ENCODE assay signal across 20 cellular contexts in the genomic region with DNA sequence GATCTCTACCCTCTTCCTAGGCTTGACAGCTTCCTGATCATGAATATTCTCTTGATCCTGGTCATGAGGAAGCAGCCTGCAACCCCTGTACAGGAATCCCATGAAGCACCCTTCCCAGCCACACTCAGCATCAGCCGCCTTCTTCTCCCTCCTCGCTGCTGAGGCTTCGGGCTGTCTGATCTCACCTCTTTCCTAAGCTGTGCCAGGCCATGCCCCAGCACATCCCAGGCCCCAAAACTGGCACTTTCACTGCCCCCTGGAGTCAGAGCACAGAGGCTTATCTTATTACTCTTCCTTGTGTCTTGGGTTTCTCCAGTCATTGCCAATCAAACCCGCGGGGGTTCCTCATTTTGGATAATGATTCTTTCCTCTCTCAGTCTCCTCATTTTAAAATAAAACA.
DNase-seq lines count a peak whose midpoint lies in the region; ATAC-seq and TF ChIP-seq lines count a peak whose summit lies in the region.
"Had no signal": no experiment of that assay in that cellular context is flagged by ENCODE, and none has a peak within 500 bp of the region (broad histone marks: within the 10 kb centered on the region; RNA-seq: fewer than 3 reads in every experiment).

No MANE protein-coding gene starts in this region.

- POLR2A ChIA-PET in WTC11 (lab: Charles Lee) = no interaction called here
- POLR2A ChIA-PET in CD4-positive, alpha-beta memory T cell (lab: Charles Lee; ENCODE audit: partially characterized antibody) = no interaction called here

- DNase-seq in H7 (peak; percentile 19), WTC11 (ENCODE audit: low spot score) (no peak), mesendoderm (peak; percentile 20), dorsolateral prefrontal cortex (no peak), retina (no peak)
- DNase-seq in CD4-positive, alpha-beta memory T cell = no peak
- DNase-seq: 8988T; ACHN; AML-193; BE2C; Calu3; CD4-positive, alpha-beta T cell; COR-L47; DMS153; DND-41; GOT3 had no signal

- peaks cover 16% of the 10 kb centered on the region for H3K4me1 Mint-ChIP-seq in WTC11
- no peaks in the 10 kb centered on the region for H3K4me1 Mint-ChIP-seq in CD4-positive, alpha-beta memory T cell
- H3K4me1 Mint-ChIP-seq: CD14-positive monocyte had no signal

- no peak overlapping the region for H3K18ac ChIP-seq in mesendoderm (ENCODE audit: low read length)

- H4K5ac ChIP-seq in mesendoderm (ENCODE audit: low read length) = no peak overlapping the region

- H3K23ac ChIP-seq in mesendoderm (ENCODE audit: low read length) = no peak overlapping the region

- H3K9me3 ChIP-seq in CD4-positive, alpha-beta memory T cell (ENCODE audit: control insufficient read depth in 1 of 2, low read length in 2 of 2) = no peaks in the 10 kb centered on the region
- H3K9me3 ChIP-seq: A549; BE2C; BLaER1 treated with 17β-estradiol and CSF1 and Interleukin-3, amounts not matched to agents 10 nM and 100 nM; HAP-1 had no signal

- H2BK15ac ChIP-seq in mesendoderm (replicated peaks; ENCODE audit: low read depth) = no peak overlapping the region

- H3K36me3 ChIP-seq in H7 (replicated peaks; ENCODE audit: control insufficient read depth, insufficient read depth, low read length) (no peaks in the 10 kb centered on the region), mesendoderm (ENCODE audit: control insufficient read depth, insufficient read depth, low read length) (no peaks in the 10 kb centered on the region)
- H3K36me3 ChIP-seq in CD4-positive, alpha-beta memory T cell (ENCODE audit: insufficient read depth, low read length) = no peaks in the 10 kb centered on the region
- H3K36me3 ChIP-seq: BE2C; BLaER1 treated with 17β-estradiol and CSF1 and Interleukin-3, amounts not matched to agents 10 nM and 100 nM; HAP-1 had no signal

- H2BK5ac ChIP-seq in mesendoderm (ENCODE audit: low read length) = no peak overlapping the region

- no peak overlapping the region for H3K4me3 Mint-ChIP-seq in WTC11
- no peak overlapping the region for H3K4me3 Mint-ChIP-seq in CD4-positive, alpha-beta memory T cell
- H3K4me3 Mint-ChIP-seq: CD14-positive monocyte; CD4-positive, alpha-beta T cell had no signal

- no peaks in the 10 kb centered on the region for H3K9me3 Mint-ChIP-seq in WTC11
- peaks cover 0 to 6% (median 4%) of the 10 kb centered on the region in 8 donors for H3K9me3 Mint-ChIP-seq in CD4-positive, alpha-beta memory T cell
- H3K9me3 Mint-ChIP-seq: CD4-positive, alpha-beta T cell had no signal

- H3K4me1 ChIP-seq in mesendoderm (ENCODE audit: control insufficient read depth, low read depth, low read length) = peaks cover 2% of the 10 kb centered on the region
- H3K4me1 ChIP-seq in CD4-positive, alpha-beta memory T cell (ENCODE audit: insufficient read depth, low read length) = no peaks in the 10 kb centered on the region
- H3K4me1 ChIP-seq: A549; BE2C; BLaER1 treated with 17β-estradiol and CSF1 and Interleukin-3, amounts not matched to agents 10 nM and 100 nM; HAP-1 had no signal

- H2AK5ac ChIP-seq in mesendoderm (ENCODE audit: low read length) = no peak overlapping the region

- no peak overlapping the region for H3K56ac ChIP-seq in mesendoderm (ENCODE audit: low read length)

- no peaks in the 10 kb centered on the region for H3K79me2 ChIP-seq in mesendoderm (ENCODE audit: control insufficient read depth, insufficient read depth, low read length)

- H2BK120ac ChIP-seq in mesendoderm (ENCODE audit: low read depth, low read length) = no peak overlapping the region

- peak; percentile 77 for ATAC-seq in WTC11
- ATAC-seq: A549 had no signal

- TF ChIP-seq CTCF in WTC11 (IDR thresholded peaks at IDR 0.05) (no peak), dorsolateral prefrontal cortex (IDR thresholded peaks at IDR 0.05 in 54 of 56, conservative IDR thresholded peaks at IDR 0.05 in 2 of 56; ENCODE audit: low read depth in 1 of 56, partially characterized antibody in 56 of 56) (no peak)

- H4K8ac ChIP-seq in mesendoderm (ENCODE audit: low read depth, low read length) = no peak overlapping the region

- intact Hi-C loops in CD4-positive, alpha-beta memory T cell (cut with micrococcal nuclease) = no loop called here
- intact Hi-C loops in dorsolateral prefrontal cortex (cut with DNase I) = no loop called here

- CTCF ChIA-PET in WTC11 (lab: Charles Lee) = interaction anchor here (1.8 kb wide), 1 partner anchor 106 kb away, joined by 8 read pairs; no protein-coding TSS in a partner anchor
- CTCF ChIA-PET in CD4-positive, alpha-beta memory T cell (lab: Charles Lee; ENCODE audit: partially characterized antibody) = no interaction called here

- H3K27ac ChIP-seq in mesendoderm (ENCODE audit: low read depth, low read length) (no peak overlapping the region), dorsolateral prefrontal cortex (no peak overlapping the region)
- H3K27ac ChIP-seq in CD4-positive, alpha-beta memory T cell (ENCODE audit: low read depth, low read length) = no peak overlapping the region
- H3K27ac ChIP-seq: A549; BLaER1 treated with 17β-estradiol and CSF1 and Interleukin-3, amounts not matched to agents 10 nM and 100 nM had no signal

- no peak overlapping the region for H3K9ac ChIP-seq in mesendoderm (ENCODE audit: low read length)
- H3K9ac ChIP-seq: BLaER1 treated with 17β-estradiol and CSF1 and Interleukin-3, amounts not matched to agents 10 nM and 100 nM had no signal

- no peak overlapping the region for H3K4me3 ChIP-seq in H7 (ENCODE audit: insufficient read depth, low read depth, low read length)
- no peak overlapping the region for H3K4me3 ChIP-seq in mesendoderm (ENCODE audit: low read length)
- H3K4me3 ChIP-seq in CD4-positive, alpha-beta memory T cell (ENCODE audit: low read length in 2 of 2) = no peak overlapping the region
- no peak overlapping the region for H3K4me3 ChIP-seq in dorsolateral prefrontal cortex
- H3K4me3 ChIP-seq: A549; BLaER1 treated with 17β-estradiol and CSF1 and Interleukin-3, amounts not matched to agents 10 nM and 100 nM; HAP-1 had no signal

- WGBS in mesendoderm (ENCODE audit: extremely low coverage, insufficient coverage, low lambda C conversion rate) = no CpG with 5 or more reads among the region's 5 CpGs

- H3K4ac ChIP-seq in mesendoderm (ENCODE audit: low read depth, low read length) = no peak overlapping the region

- no peaks in the 10 kb centered on the region for H3K27me3 Mint-ChIP-seq in WTC11 (ENCODE audit: low read depth)
- H3K27me3 Mint-ChIP-seq in CD4-positive, alpha-beta memory T cell = no peaks in the 10 kb centered on the region
- H3K27me3 Mint-ChIP-seq: CD4-positive, alpha-beta T cell had no signal

- H3K36me3 Mint-ChIP-seq in WTC11 = no peaks in the 10 kb centered on the region
- H3K36me3 Mint-ChIP-seq in CD4-positive, alpha-beta memory T cell = no peaks in the 10 kb centered on the region
- H3K36me3 Mint-ChIP-seq: CD14-positive monocyte had no signal

- H3K79me1 ChIP-seq in mesendoderm (ENCODE audit: low read length) = no peaks in the 10 kb centered on the region

- no peak overlapping the region for H3K4me2 ChIP-seq in mesendoderm (ENCODE audit: low read length)
- H3K4me2 ChIP-seq: A549; BLaER1 treated with 17β-estradiol and CSF1 and Interleukin-3, amounts not matched to agents 10 nM and 100 nM had no signal

- H3K27ac Mint-ChIP-seq in WTC11 = no peak overlapping the region
- H3K27ac Mint-ChIP-seq in CD4-positive, alpha-beta memory T cell = no peak overlapping the region
- H3K27ac Mint-ChIP-seq: CD14-positive monocyte; CD4-positive, alpha-beta T cell had no signal

- H3K27me3 ChIP-seq in H7 (ENCODE audit: control insufficient read depth, insufficient read depth, low read length) (no peaks in the 10 kb centered on the region), mesendoderm (ENCODE audit: insufficient read depth, low read length, poor library complexity) (no peaks in the 10 kb centered on the region), dorsolateral prefrontal cortex (no peaks in the 10 kb centered on the region)
- H3K27me3 ChIP-seq in CD4-positive, alpha-beta memory T cell (ENCODE audit: insufficient read depth, low read length) = no peaks in the 10 kb centered on the region
- H3K27me3 ChIP-seq: BE2C; BLaER1 treated with 17β-estradiol and CSF1 and Interleukin-3, amounts not matched to agents 10 nM and 100 nM had no signal

TF ChIP-seq in WTC11, 78 proteins besides CTCF, POLR2A, EP300 and RAD21 (continues in another document):
- TF ChIP-seq, protein P1, sequence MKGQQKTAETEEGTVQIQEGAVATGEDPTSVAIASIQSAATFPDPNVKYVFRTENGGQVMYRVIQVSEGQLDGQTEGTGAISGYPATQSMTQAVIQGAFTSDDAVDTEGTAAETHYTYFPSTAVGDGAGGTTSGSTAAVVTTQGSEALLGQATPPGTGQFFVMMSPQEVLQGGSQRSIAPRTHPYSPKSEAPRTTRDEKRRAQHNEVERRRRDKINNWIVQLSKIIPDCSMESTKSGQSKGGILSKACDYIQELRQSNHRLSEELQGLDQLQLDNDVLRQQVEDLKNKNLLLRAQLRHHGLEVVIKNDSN (CRISPR knock-in tag; IDR thresholded peaks at IDR 0.05) = no peak
- TF ChIP-seq, protein P2, sequence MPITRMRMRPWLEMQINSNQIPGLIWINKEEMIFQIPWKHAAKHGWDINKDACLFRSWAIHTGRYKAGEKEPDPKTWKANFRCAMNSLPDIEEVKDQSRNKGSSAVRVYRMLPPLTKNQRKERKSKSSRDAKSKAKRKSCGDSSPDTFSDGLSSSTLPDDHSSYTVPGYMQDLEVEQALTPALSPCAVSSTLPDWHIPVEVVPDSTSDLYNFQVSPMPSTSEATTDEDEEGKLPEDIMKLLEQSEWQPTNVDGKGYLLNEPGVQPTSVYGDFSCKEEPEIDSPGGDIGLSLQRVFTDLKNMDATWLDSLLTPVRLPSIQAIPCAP (CRISPR knock-in tag; IDR thresholded peaks at IDR 0.05) = no peak
- no peak for TF ChIP-seq EMX1 (CRISPR knock-in tag; IDR thresholded peaks at IDR 0.05)
- TF ChIP-seq GABPB1 (CRISPR knock-in tag; IDR thresholded peaks at IDR 0.05) = no peak
- TF ChIP-seq ESRRA (CRISPR knock-in tag; IDR thresholded peaks at IDR 0.05; ENCODE audit: borderline replicate concordance) = no peak
- TF ChIP-seq, protein P3, sequence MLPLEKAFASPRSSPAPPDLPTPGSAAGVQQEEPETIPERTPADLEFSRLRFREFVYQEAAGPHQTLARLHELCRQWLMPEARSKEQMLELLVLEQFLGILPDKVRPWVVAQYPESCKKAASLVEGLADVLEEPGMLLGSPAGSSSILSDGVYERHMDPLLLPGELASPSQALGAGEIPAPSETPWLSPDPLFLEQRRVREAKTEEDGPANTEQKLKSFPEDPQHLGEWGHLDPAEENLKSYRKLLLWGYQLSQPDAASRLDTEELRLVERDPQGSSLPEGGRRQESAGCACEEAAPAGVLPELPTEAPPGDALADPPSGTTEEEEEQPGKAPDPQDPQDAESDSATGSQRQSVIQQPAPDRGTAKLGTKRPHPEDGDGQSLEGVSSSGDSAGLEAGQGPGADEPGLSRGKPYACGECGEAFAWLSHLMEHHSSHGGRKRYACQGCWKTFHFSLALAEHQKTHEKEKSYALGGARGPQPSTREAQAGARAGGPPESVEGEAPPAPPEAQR (CRISPR knock-in tag; IDR thresholded peaks at IDR 0.05) = no peak
- TF ChIP-seq GRHL2 (CRISPR knock-in tag; IDR thresholded peaks at IDR 0.05; ENCODE audit: insufficient replicate concordance, severe bottlenecking) = no peak

Comparison
In these comparisons a context has a peak if more than half of its experiments do, and no peak if none do; other contexts are left out.
1. DNase-seq: peak in H7 (single experiment) and mesendoderm (single experiment); none in WTC11 (single experiment), CD4-positive, alpha-beta memory T cell (0 of 5), dorsolateral prefrontal cortex (0 of 10) and retina (single experiment).